In the genomic region with DNA sequence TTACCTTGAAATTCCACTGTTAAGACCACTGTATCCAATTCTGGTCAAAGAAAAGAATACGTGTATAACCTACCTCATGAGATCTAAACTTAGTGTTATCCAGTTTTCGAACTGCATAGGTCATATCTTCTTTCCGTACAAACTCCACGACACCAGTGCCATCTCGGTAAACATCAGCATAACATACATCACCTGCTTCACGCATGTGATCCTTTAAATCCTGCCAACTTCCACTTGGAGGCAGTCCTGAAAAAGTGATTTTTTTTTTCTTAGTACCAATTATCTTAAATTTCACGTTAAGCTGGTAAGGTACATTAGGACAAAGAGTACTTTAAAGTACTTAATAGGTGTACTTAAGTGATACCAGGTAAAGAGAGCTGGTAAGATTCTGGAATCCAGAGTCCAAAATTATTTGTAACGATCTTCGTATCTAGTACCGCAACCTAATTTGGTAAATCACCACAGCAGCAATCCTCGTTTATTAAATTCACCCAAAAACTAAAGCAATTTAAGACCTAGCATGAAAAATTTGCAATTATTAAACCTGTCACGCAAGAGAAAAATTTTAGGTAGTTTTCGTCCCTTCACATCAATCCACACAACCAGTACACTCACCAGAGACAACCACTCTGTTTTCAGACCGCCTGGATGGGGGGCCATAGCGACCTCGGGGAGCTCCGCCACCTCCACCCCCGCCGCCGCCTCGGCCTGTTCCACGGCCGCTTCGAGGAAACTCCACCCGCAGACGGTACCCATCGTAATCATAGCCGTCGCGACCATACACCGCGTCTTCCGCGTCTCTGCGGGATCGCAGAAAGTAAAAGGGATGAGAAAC, we compare ENCODE assay signal across 8 cellular contexts. TPM values are rescaled to one million over a fixed set of nuclear protein-coding genes. Genes with fewer than 3 reads are reported as not detected.
DNase-seq lines count a peak whose midpoint lies in the region; ATAC-seq and TF ChIP-seq lines count a peak whose summit lies in the region.

No MANE protein-coding gene starts in this region.

- no peak for DNase-seq in activated CD4-positive, alpha-beta T cell treated with anti-CD3 and anti-CD28 coated beads, Interleukin-2, amount 10 ng/mL, durations not matched to agents 24 days and 14 days
- DNase-seq in activated CD4-positive, alpha-beta T cell treated with anti-CD3 and anti-CD28 coated beads, Interleukin-2, amount 50 U/mL, for 48 hours, result no peak
- no peak for DNase-seq in activated naive CD8-positive, alpha-beta T cell treated with anti-CD3 and anti-CD28 coated beads for 36 hours
- DNase-seq in thoracic aorta (ENCODE audit: low spot score) (no peak), NCI-H2107 treated with DMSO at 0.1 percent for 48 hours (lab: John Stamatoyannopoulos, UW; ENCODE audit: unreplicated experiment) (no peak), T-helper 9 cell (no peak)

- H3K4me1 ChIP-seq in thoracic aorta (ENCODE audit: control insufficient read depth in 1 of 2, low read depth in 2 of 2), result peaks cover 10 to 45% of the 10 kb centered on the region in 2 donors

- intact Hi-C loops in activated CD4-positive, alpha-beta T cell treated with anti-CD3 and anti-CD28 coated beads, Interleukin-2, amount 10 ng/mL, durations not matched to agents 24 days and 14 days (cut with micrococcal nuclease), result loop anchor here (2.0 kb wide), 3 partner anchors 323 to 921 kb away; partner anchors contain the start of genes AKAP1 and TSPOAP1

- H3K27ac Mint-ChIP-seq in activated CD4-positive, alpha-beta T cell treated with anti-CD3 and anti-CD28 coated beads, Interleukin-2, amount 10 ng/mL, durations not matched to agents 24 days and 14 days, result peak overlapping the region; percentile 99
- H3K27ac Mint-ChIP-seq in activated naive CD8-positive, alpha-beta T cell treated with anti-CD3 and anti-CD28 coated beads for 36 hours, result peak overlapping the region; percentile 99

- H3K27me3 ChIP-seq in layer of hippocampus (ENCODE audit: control insufficient read depth, insufficient read depth, low read length) (no peaks in the 10 kb centered on the region), thoracic aorta (replicated peaks; ENCODE audit: insufficient read depth) (no peaks in the 10 kb centered on the region)

- H3K4me1 Mint-ChIP-seq in activated CD4-positive, alpha-beta T cell treated with anti-CD3 and anti-CD28 coated beads, Interleukin-2, amount 10 ng/mL, durations not matched to agents 24 days and 14 days, result peaks cover 44% of the 10 kb centered on the region
- H3K4me1 Mint-ChIP-seq in activated naive CD8-positive, alpha-beta T cell treated with anti-CD3 and anti-CD28 coated beads for 36 hours, result peaks cover 51% of the 10 kb centered on the region

- ATAC-seq in thoracic aorta (ENCODE audit: insufficient number of reproducible peaks, low FRiP score, low read depth) (no peak), GM19395 (IDR thresholded peaks at IDR 0.05; ENCODE audit: unreplicated experiment) (no peak)

- no peaks in the 10 kb centered on the region for H3K27me3 Mint-ChIP-seq in activated CD4-positive, alpha-beta T cell treated with anti-CD3 and anti-CD28 coated beads, Interleukin-2, amount 10 ng/mL, durations not matched to agents 24 days and 14 days
- no peaks in the 10 kb centered on the region for H3K27me3 Mint-ChIP-seq in activated naive CD8-positive, alpha-beta T cell treated with anti-CD3 and anti-CD28 coated beads for 36 hours

- no peaks in the 10 kb centered on the region for H3K9me3 ChIP-seq in thoracic aorta

- TF ChIP-seq CTCF in thoracic aorta (IDR thresholded peaks at IDR 0.05), result no peak

- H3K27ac ChIP-seq in layer of hippocampus (ENCODE audit: low read depth, low read length) (peak overlapping the region; percentile 98), thoracic aorta (peak overlapping the region; percentile 96 to 100)

- H3K9me3 Mint-ChIP-seq in activated CD4-positive, alpha-beta T cell treated with anti-CD3 and anti-CD28 coated beads, Interleukin-2, amount 10 ng/mL, durations not matched to agents 24 days and 14 days, result no peaks in the 10 kb centered on the region
- no peaks in the 10 kb centered on the region for H3K9me3 Mint-ChIP-seq in activated naive CD8-positive, alpha-beta T cell treated with anti-CD3 and anti-CD28 coated beads for 36 hours

- peak overlapping the region; percentile 97 for H3K4me3 Mint-ChIP-seq in activated CD4-positive, alpha-beta T cell treated with anti-CD3 and anti-CD28 coated beads, Interleukin-2, amount 10 ng/mL, durations not matched to agents 24 days and 14 days
- H3K4me3 Mint-ChIP-seq in activated naive CD8-positive, alpha-beta T cell treated with anti-CD3 and anti-CD28 coated beads for 36 hours, result peak overlapping the region; percentile 93

- H3K36me3 ChIP-seq in thoracic aorta, result peaks cover 34% of the 10 kb centered on the region

- H3K36me3 Mint-ChIP-seq in activated CD4-positive, alpha-beta T cell treated with anti-CD3 and anti-CD28 coated beads, Interleukin-2, amount 10 ng/mL, durations not matched to agents 24 days and 14 days (ENCODE audit: low read depth), result peaks cover 55% of the 10 kb centered on the region
- H3K36me3 Mint-ChIP-seq in activated naive CD8-positive, alpha-beta T cell treated with anti-CD3 and anti-CD28 coated beads for 36 hours, result peaks cover 65% of the 10 kb centered on the region

- H3K4me3 ChIP-seq in thoracic aorta, result peak overlapping the region; percentile 92

RNA-seq across cellular contexts. Expression of gene SRSF1, which starts 1.1 kb away (rescaled TPM):
- total RNA-seq in activated CD4-positive, alpha-beta T cell treated with anti-CD3 and anti-CD28 coated beads, Interleukin-2, amount 10 ng/mL, durations not matched to agents 24 days and 14 days, result 510 and 515 TPM in 2 replicates
- total RNA-seq in activated naive CD8-positive, alpha-beta T cell treated with anti-CD3 and anti-CD28 coated beads for 36 hours, result 100 to 1,000 TPM; 441 to 469 TPM
- 100 to 1,000 TPM; 132 to 220 TPM for total RNA-seq in thoracic aorta

RNA-seq across cellular contexts. Expression of gene VEZF1, which starts 17.9 kb away (rescaled TPM):
- total RNA-seq in activated CD4-positive, alpha-beta T cell treated with anti-CD3 and anti-CD28 coated beads, Interleukin-2, amount 10 ng/mL, durations not matched to agents 24 days and 14 days, result 35.4 and 37.3 TPM in 2 replicates
- 10 to 100 TPM; 22.8 to 23.0 TPM for total RNA-seq in activated naive CD8-positive, alpha-beta T cell treated with anti-CD3 and anti-CD28 coated beads for 36 hours
- total RNA-seq in thoracic aorta, result 10 to 100 TPM; 68.4 to 75.5 TPM

RNA-seq across cellular contexts. Expression of gene CUEDC1, which starts 50.7 kb away (rescaled TPM):
- total RNA-seq in activated CD4-positive, alpha-beta T cell treated with anti-CD3 and anti-CD28 coated beads, Interleukin-2, amount 10 ng/mL, durations not matched to agents 24 days and 14 days, result 0.50 and 0.58 TPM in 2 replicates
- total RNA-seq in activated naive CD8-positive, alpha-beta T cell treated with anti-CD3 and anti-CD28 coated beads for 36 hours, result under 1 TPM; 0.14 to 0.18 TPM
- total RNA-seq in thoracic aorta, result 10 to 100 TPM; 32.7 to 93.1 TPM

Comparison
In these comparisons a context has a peak if more than half of its experiments do, and no peak if none do; other contexts are left out.
1. RNA of gene CUEDC1, which starts 50.7 kb away (total RNA-seq): 32.7 to 93.1 TPM in thoracic aorta; 0.50 to 0.58 TPM in activated CD4-positive, alpha-beta T cell treated with anti-CD3 and anti-CD28 coated beads, Interleukin-2, amount 10 ng/mL, durations not matched to agents 24 days and 14 days and 0.14 to 0.18 TPM in activated naive CD8-positive, alpha-beta T cell treated with anti-CD3 and anti-CD28 coated beads for 36 hours; every median in the first group is over 10 times any median in the second.